In the genomic region with DNA sequence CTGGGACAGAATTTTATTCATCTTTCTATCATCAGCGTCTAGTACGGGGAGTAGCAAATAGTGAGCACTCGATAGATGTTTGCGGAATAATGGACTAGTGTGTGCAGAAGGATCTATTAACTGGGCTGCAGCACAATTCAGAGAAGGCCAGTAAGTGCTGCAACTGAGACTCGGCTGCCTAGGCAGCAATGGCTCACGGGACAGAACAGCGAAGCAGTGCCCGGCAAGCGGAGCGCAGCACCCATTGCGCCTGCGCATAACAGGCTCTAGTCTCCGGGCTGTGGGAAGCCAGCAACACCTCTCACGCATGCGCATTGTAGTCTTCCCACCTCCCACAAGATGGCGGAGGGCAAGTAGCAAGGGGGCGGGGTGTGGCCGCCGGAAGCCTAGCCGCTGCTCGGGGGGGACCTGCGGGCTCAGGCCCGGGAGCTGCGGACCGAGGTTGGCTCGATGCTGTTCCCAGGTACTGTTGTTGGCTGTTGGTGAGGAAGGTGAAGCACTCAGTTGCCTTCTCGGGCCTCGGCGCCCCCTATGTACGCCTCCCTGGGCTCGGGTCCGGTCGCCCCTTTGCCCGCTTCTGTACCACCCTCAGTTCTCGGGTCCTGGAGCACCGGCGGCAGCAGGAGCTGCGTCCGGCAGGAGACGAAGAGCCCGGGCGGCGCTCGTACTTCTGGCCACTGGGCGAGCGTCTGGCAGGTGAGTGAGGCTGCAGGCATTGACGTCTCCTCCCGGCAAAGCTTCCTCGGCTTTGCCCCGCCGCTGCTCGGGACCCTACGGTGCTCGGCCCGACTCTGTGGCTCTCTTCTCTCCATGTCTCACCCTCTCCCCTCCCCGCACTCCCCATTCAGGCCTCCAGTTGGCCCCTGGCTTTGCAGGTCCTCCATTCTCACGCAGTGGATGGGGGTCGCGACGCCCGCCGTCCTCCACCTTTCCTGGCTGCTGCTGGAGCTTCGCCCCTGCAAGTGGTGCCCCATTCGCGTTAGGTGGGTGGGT, we compare ENCODE assay signal across 1 cellular context.
TF ChIP-seq lines count a peak whose summit lies in the region.

No MANE protein-coding gene starts in this region.

TF ChIP-seq in HepG2, 621 proteins besides CTCF, POLR2A, EP300 and RAD21 (continued from another document and continues in another):
- TF ChIP-seq, protein P1, sequence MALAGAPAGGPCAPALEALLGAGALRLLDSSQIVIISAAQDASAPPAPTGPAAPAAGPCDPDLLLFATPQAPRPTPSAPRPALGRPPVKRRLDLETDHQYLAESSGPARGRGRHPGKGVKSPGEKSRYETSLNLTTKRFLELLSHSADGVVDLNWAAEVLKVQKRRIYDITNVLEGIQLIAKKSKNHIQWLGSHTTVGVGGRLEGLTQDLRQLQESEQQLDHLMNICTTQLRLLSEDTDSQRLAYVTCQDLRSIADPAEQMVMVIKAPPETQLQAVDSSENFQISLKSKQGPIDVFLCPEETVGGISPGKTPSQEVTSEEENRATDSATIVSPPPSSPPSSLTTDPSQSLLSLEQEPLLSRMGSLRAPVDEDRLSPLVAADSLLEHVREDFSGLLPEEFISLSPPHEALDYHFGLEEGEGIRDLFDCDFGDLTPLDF (CRISPR knock-in tag; IDR thresholded peaks at IDR 0.05), result 0 out of 2 replicates have a peak, but pooled peaks have one; percentile 23
- TF ChIP-seq, protein P2, sequence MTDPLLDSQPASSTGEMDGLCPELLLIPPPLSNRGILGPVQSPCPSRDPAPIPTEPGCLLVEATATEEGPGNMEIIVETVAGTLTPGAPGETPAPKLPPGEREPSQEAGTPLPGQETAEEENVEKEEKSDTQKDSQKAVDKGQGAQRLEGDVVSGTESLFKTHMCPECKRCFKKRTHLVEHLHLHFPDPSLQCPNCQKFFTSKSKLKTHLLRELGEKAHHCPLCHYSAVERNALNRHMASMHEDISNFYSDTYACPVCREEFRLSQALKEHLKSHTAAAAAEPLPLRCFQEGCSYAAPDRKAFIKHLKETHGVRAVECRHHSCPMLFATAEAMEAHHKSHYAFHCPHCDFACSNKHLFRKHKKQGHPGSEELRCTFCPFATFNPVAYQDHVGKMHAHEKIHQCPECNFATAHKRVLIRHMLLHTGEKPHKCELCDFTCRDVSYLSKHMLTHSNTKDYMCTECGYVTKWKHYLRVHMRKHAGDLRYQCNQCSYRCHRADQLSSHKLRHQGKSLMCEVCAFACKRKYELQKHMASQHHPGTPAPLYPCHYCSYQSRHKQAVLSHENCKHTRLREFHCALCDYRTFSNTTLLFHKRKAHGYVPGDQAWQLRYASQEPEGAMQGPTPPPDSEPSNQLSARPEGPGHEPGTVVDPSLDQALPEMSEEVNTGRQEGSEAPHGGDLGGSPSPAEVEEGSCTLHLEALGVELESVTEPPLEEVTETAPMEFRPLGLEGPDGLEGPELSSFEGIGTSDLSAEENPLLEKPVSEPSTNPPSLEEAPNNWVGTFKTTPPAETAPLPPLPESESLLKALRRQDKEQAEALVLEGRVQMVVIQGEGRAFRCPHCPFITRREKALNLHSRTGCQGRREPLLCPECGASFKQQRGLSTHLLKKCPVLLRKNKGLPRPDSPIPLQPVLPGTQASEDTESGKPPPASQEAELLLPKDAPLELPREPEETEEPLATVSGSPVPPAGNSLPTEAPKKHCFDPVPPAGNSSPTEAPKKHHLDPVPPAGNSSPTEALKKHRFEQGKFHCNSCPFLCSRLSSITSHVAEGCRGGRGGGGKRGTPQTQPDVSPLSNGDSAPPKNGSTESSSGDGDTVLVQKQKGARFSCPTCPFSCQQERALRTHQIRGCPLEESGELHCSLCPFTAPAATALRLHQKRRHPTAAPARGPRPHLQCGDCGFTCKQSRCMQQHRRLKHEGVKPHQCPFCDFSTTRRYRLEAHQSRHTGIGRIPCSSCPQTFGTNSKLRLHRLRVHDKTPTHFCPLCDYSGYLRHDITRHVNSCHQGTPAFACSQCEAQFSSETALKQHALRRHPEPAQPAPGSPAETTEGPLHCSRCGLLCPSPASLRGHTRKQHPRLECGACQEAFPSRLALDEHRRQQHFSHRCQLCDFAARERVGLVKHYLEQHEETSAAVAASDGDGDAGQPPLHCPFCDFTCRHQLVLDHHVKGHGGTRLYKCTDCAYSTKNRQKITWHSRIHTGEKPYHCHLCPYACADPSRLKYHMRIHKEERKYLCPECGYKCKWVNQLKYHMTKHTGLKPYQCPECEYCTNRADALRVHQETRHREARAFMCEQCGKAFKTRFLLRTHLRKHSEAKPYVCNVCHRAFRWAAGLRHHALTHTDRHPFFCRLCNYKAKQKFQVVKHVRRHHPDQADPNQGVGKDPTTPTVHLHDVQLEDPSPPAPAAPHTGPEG (CRISPR knock-in tag; IDR thresholded peaks at IDR 0.05), result 0 out of 2 replicates have a peak, but pooled peaks have one; percentile 52
- TF ChIP-seq, protein P3, sequence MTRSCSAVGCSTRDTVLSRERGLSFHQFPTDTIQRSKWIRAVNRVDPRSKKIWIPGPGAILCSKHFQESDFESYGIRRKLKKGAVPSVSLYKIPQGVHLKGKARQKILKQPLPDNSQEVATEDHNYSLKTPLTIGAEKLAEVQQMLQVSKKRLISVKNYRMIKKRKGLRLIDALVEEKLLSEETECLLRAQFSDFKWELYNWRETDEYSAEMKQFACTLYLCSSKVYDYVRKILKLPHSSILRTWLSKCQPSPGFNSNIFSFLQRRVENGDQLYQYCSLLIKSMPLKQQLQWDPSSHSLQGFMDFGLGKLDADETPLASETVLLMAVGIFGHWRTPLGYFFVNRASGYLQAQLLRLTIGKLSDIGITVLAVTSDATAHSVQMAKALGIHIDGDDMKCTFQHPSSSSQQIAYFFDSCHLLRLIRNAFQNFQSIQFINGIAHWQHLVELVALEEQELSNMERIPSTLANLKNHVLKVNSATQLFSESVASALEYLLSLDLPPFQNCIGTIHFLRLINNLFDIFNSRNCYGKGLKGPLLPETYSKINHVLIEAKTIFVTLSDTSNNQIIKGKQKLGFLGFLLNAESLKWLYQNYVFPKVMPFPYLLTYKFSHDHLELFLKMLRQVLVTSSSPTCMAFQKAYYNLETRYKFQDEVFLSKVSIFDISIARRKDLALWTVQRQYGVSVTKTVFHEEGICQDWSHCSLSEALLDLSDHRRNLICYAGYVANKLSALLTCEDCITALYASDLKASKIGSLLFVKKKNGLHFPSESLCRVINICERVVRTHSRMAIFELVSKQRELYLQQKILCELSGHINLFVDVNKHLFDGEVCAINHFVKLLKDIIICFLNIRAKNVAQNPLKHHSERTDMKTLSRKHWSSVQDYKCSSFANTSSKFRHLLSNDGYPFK (CRISPR knock-in tag; IDR thresholded peaks at IDR 0.05; ENCODE audit: borderline replicate concordance), result peak; percentile 87
- TF ChIP-seq, protein P4, sequence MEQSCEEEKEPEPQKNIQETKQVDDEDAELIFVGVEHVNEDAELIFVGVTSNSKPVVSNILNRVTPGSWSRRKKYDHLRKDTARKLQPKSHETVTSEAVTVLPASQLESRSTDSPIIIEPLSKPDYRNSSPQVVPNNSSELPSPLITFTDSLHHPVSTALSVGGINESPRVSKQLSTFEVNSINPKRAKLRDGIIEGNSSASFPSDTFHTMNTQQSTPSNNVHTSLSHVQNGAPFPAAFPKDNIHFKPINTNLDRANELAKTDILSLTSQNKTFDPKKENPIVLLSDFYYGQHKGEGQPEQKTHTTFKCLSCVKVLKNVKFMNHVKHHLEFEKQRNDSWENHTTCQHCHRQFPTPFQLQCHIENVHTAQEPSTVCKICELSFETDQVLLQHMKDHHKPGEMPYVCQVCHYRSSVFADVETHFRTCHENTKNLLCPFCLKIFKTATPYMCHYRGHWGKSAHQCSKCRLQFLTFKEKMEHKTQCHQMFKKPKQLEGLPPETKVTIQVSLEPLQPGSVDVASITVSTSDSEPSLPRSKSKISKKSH (CRISPR knock-in tag; IDR thresholded peaks at IDR 0.05; ENCODE audit: borderline replicate concordance), result 0 out of 2 replicates have a peak, but pooled peaks have one; percentile 33
- TF ChIP-seq ZMYM4 (CRISPR knock-in tag; IDR thresholded peaks at IDR 0.05), result peak; percentile 89
- peak; percentile 98 for TF ChIP-seq ZNF292 (CRISPR knock-in tag; IDR thresholded peaks at IDR 0.05; ENCODE audit: borderline replicate concordance, low read depth)
- peak; percentile 86 for TF ChIP-seq ZNF563 (CRISPR knock-in tag; IDR thresholded peaks at IDR 0.05)
- TF ChIP-seq NR1H2 (CRISPR knock-in tag; IDR thresholded peaks at IDR 0.05; ENCODE audit: borderline replicate concordance, low read depth), result no peak
- TF ChIP-seq, protein P5, sequence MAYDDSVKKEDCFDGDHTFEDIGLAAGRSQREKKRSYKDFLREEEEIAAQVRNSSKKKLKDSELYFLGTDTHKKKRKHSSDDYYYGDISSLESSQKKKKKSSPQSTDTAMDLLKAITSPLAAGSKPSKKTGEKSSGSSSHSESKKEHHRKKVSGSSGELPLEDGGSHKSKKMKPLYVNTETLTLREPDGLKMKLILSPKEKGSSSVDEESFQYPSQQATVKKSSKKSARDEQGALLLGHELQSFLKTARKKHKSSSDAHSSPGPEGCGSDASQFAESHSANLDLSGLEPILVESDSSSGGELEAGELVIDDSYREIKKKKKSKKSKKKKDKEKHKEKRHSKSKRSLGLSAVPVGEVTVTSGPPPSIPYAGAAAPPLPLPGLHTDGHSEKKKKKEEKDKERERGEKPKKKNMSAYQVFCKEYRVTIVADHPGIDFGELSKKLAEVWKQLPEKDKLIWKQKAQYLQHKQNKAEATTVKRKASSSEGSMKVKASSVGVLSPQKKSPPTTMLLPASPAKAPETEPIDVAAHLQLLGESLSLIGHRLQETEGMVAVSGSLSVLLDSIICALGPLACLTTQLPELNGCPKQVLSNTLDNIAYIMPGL (CRISPR knock-in tag; IDR thresholded peaks at IDR 0.05; ENCODE audit: borderline replicate concordance in 1 of 2, low read depth in 1 of 2), result peak; percentile 70 to 91
- TF ChIP-seq, protein P6, sequence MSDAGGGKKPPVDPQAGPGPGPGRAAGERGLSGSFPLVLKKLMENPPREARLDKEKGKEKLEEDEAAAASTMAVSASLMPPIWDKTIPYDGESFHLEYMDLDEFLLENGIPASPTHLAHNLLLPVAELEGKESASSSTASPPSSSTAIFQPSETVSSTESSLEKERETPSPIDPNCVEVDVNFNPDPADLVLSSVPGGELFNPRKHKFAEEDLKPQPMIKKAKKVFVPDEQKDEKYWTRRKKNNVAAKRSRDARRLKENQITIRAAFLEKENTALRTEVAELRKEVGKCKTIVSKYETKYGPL (CRISPR knock-in tag; IDR thresholded peaks at IDR 0.05), result peak; percentile 66; the same call in 1 of the 2 replicates
- TF ChIP-seq ZFP36L1 (CRISPR knock-in tag; IDR thresholded peaks at IDR 0.05), result no peak
- TF ChIP-seq ZFP37 (CRISPR knock-in tag; IDR thresholded peaks at IDR 0.05; ENCODE audit: borderline replicate concordance), result 0 out of 2 replicates have a peak, but pooled peaks have one; percentile 24
- TF ChIP-seq KMT2A (CRISPR knock-in tag; IDR thresholded peaks at IDR 0.05), result peak; percentile 85
- TF ChIP-seq ZNF430 (CRISPR knock-in tag; IDR thresholded peaks at IDR 0.05), result peak; percentile 55; the same call in 1 of the 2 replicates
- no peak for TF ChIP-seq ZNF282 (IDR thresholded peaks at IDR 0.05; ENCODE audit: partially characterized antibody)
- TF ChIP-seq, protein P7, sequence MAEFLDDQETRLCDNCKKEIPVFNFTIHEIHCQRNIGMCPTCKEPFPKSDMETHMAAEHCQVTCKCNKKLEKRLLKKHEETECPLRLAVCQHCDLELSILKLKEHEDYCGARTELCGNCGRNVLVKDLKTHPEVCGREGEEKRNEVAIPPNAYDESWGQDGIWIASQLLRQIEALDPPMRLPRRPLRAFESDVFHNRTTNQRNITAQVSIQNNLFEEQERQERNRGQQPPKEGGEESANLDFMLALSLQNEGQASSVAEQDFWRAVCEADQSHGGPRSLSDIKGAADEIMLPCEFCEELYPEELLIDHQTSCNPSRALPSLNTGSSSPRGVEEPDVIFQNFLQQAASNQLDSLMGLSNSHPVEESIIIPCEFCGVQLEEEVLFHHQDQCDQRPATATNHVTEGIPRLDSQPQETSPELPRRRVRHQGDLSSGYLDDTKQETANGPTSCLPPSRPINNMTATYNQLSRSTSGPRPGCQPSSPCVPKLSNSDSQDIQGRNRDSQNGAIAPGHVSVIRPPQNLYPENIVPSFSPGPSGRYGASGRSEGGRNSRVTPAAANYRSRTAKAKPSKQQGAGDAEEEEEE (CRISPR knock-in tag; IDR thresholded peaks at IDR 0.05; ENCODE audit: borderline replicate concordance), result no peak
- TF ChIP-seq RXRA (CRISPR knock-in tag; IDR thresholded peaks at IDR 0.05), result no peak; the same call in 1 of the 2 replicates
- TF ChIP-seq PHF21A (CRISPR knock-in tag; IDR thresholded peaks at IDR 0.05), result no peak; the same call in 1 of the 2 replicates
- no peak for TF ChIP-seq IRF2 (CRISPR knock-in tag; IDR thresholded peaks at IDR 0.05)
- TF ChIP-seq, protein P8, sequence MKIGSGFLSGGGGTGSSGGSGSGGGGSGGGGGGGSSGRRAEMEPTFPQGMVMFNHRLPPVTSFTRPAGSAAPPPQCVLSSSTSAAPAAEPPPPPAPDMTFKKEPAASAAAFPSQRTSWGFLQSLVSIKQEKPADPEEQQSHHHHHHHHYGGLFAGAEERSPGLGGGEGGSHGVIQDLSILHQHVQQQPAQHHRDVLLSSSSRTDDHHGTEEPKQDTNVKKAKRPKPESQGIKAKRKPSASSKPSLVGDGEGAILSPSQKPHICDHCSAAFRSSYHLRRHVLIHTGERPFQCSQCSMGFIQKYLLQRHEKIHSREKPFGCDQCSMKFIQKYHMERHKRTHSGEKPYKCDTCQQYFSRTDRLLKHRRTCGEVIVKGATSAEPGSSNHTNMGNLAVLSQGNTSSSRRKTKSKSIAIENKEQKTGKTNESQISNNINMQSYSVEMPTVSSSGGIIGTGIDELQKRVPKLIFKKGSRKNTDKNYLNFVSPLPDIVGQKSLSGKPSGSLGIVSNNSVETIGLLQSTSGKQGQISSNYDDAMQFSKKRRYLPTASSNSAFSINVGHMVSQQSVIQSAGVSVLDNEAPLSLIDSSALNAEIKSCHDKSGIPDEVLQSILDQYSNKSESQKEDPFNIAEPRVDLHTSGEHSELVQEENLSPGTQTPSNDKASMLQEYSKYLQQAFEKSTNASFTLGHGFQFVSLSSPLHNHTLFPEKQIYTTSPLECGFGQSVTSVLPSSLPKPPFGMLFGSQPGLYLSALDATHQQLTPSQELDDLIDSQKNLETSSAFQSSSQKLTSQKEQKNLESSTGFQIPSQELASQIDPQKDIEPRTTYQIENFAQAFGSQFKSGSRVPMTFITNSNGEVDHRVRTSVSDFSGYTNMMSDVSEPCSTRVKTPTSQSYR (CRISPR knock-in tag; IDR thresholded peaks at IDR 0.05; ENCODE audit: borderline replicate concordance), result no peak
- peak; percentile 96; the same call in 1 of the 2 replicates for TF ChIP-seq KAT7 (CRISPR knock-in tag; IDR thresholded peaks at IDR 0.05; ENCODE audit: borderline replicate concordance)
- TF ChIP-seq, protein P9, sequence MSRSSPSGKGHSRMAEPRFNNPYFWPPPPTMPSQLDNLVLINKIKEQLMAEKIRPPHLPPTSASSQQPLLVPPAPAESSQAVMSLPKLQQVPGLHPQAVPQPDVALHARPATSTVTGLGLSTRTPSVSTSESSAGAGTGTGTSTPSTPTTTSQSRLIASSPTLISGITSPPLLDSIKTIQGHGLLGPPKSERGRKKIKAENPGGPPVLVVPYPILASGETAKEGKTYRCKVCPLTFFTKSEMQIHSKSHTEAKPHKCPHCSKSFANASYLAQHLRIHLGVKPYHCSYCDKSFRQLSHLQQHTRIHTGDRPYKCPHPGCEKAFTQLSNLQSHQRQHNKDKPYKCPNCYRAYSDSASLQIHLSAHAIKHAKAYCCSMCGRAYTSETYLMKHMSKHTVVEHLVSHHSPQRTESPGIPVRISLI (CRISPR knock-in tag; IDR thresholded peaks at IDR 0.05; ENCODE audit: borderline replicate concordance), result peak; percentile 21; the same call in 1 of the 2 replicates
- TF ChIP-seq ZNF260 (CRISPR knock-in tag; IDR thresholded peaks at IDR 0.05; ENCODE audit: borderline replicate concordance, low read depth), result no peak
- TF ChIP-seq ZMYM3 (CRISPR knock-in tag; IDR thresholded peaks at IDR 0.05), result peak; percentile 54; the same call in 1 of the 2 replicates
